15 cellular contexts compared by ENCODE assay signal in genomic region chr13:79724348-79725103, GRCh38.
DNase-seq lines count a peak whose midpoint lies in the region; ATAC-seq, FAIRE-seq and TF ChIP-seq lines count a peak whose summit lies in the region.
"Had no signal": no experiment of that assay in that cellular context is flagged by ENCODE, and none has a peak within 500 bp of the region (broad histone marks: within the 10 kb centered on the region; RNA-seq: fewer than 3 reads in every experiment).

No MANE protein-coding gene starts in this region.

- no peaks in the 10 kb centered on the region for H3K9me3 ChIP-seq in gastrocnemius medialis
- H3K9me3 ChIP-seq: prostate gland, testis had no signal

- no peaks in the 10 kb centered on the region for H3K36me3 ChIP-seq in gastrocnemius medialis
- H3K36me3 ChIP-seq: prostate gland had no signal

- peak overlapping the region; percentile 68 to 85 (median 80) for H3K27ac ChIP-seq in gastrocnemius medialis
- H3K27ac ChIP-seq: GM23248, prostate gland, testis had no signal

- no peak overlapping the region for H3K4me3 ChIP-seq in gastrocnemius medialis
- H3K4me3 ChIP-seq: GM23248, prostate gland, testis had no signal

- TF ChIP-seq CTCF in gastrocnemius medialis (IDR thresholded peaks at IDR 0.05 in 4 of 5, conservative IDR thresholded peaks at IDR 0.05 in 1 of 5): no peak

- H3K4me1 ChIP-seq in gastrocnemius medialis: peaks cover 24 to 40% of the 10 kb centered on the region in 2 donors
- H3K4me1 ChIP-seq: prostate gland, testis had no signal

- H3K27me3 ChIP-seq in gastrocnemius medialis: no peaks in the 10 kb centered on the region
- H3K27me3 ChIP-seq: testis had no signal

- ATAC-seq in gastrocnemius medialis (peak; percentile 80 to 86), HG03460 (IDR thresholded peaks at IDR 0.05; ENCODE audit: unreplicated experiment) (no peak), GM21367 (IDR thresholded peaks at IDR 0.05; ENCODE audit: unreplicated experiment) (no peak)

- intact Hi-C loops in gastrocnemius medialis (cut with DNase I; ENCODE audit: low total_unique reads): no loop called here

- TF ChIP-seq POLR2A in gastrocnemius medialis (IDR thresholded peaks at IDR 0.05): no peak

- no peak for FAIRE-seq in GM19239 (lab: Jason Lieb, UNC)

- in situ Hi-C loops in gastrocnemius medialis (cut with MboI; ENCODE audit: low sequenced_read_pairs in 4 of 4): no loop called here

- peak; percentile 58 for DNase-seq in NCI-H1694 treated with DMSO at 0.1 percent for 48 hours (lab: John Stamatoyannopoulos, UW)
- peak; percentile 2 for DNase-seq in astrocyte of the hippocampus (ENCODE audit: low read depth, low spot score)
- peak; percentile 83 for DNase-seq in kidney tubule cell (ENCODE audit: low spot score)
- peak; percentile 33 to 37 for DNase-seq in gastrocnemius medialis
- DNase-seq in NCI-H2171 (lab: John Stamatoyannopoulos, UW): no peak
- DNase-seq in GM19239 (ENCODE audit: insufficient read length, low spot score): no peak
- DNase-seq: activated CD4-positive, alpha-beta T cell treated with anti-CD3 and anti-CD28 coated beads for 1 hour; activated effector memory CD4-positive, alpha-beta T cell treated with Interleukin-2 at 50 U/mL for 16 hours; GM23248; NCI-H1105; NCI-H82; testis had no signal

Comparison
In these comparisons a context has a peak if more than half of its experiments do, and no peak if none do; other contexts are left out.
1. DNase-seq: peak in NCI-H1694 treated with DMSO at 0.1 percent for 48 hours (single experiment), astrocyte of the hippocampus (single experiment), kidney tubule cell (single experiment) and gastrocnemius medialis (2 of 2); none in NCI-H2171 (single experiment) and GM19239 (single experiment).
2. ATAC-seq: peak in gastrocnemius medialis (2 of 2); none in HG03460 (single experiment) and GM21367 (single experiment).